Comparison of ENCODE assay signal across 10 cellular contexts in the genomic region with DNA sequence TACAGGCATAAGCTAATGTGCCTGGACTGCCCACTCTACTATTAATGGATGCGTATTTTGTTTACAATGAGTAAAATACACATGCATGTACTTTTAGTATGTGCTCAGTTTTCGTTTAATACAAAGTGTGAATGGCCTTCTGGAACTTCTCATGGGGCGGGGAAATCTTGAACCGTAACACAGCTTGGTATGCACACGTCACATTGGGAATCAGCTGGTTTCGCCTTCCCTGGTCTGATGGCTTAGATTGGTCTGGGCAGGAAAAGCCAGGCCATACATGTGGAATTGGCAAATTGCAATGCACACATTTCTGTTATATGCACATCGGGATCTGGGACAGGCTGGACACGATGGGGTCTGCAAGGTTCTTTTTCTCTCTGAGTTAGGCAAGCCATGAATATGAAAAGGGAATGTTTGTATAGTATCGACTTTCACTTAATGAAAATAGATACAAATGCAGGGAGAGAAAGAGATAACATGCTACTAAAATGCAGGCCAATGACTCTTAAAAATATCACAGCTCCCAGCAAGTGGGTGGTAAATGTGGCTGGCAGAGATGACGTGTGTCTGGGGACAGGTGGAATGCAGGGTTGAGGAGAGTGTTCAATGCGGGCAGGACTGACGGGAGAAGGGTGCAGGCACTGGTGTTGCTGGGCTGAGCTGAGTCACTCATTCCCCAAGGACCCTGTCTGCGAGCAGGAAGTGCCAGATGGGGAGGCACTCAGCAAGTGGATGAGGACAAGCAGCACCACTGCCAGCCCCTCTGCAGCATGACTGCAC.
DNase-seq lines count a peak whose midpoint lies in the region; ATAC-seq and TF ChIP-seq lines count a peak whose summit lies in the region.
"Had no signal": no experiment of that assay in that cellular context is flagged by ENCODE, and none has a peak within 500 bp of the region (broad histone marks: within the 10 kb centered on the region; RNA-seq: fewer than 3 reads in every experiment).

No MANE protein-coding gene starts in this region.

- H3K27me3 Mint-ChIP-seq in stimulated activated naive B cell treated with anti-CD40 and anti-IgM and Interleukin-4, amounts not matched to agents 10 μg/mL and 1 μg/mL and 100 μg/mL, for 72 hours = peaks cover 9 to 12% of the 10 kb centered on the region in 2 donors
- H3K27me3 Mint-ChIP-seq in stimulated activated naive CD8-positive, alpha-beta T cell treated with anti-CD3 and anti-CD28 coated beads, Interleukin-15, amount 100 ng/mL, for 72 hours = no peaks in the 10 kb centered on the region

- no peak overlapping the region for H3K27ac ChIP-seq in tibial artery
- H3K27ac ChIP-seq: 22Rv1 had no signal

- H3K27me3 ChIP-seq in tibial artery = peaks cover 0 to 15% of the 10 kb centered on the region in 2 donors

- intact Hi-C loops in Right ventricle myocardium superior (cut with DNase I) (no loop called here), tibial artery (cut with DNase I; ENCODE audit: low total_unique reads) (no loop called here)

- H3K9me3 Mint-ChIP-seq in stimulated activated naive B cell treated with anti-CD40 and anti-IgM and Interleukin-4, amounts not matched to agents 10 μg/mL and 1 μg/mL and 100 μg/mL, for 72 hours = no peaks in the 10 kb centered on the region
- H3K9me3 Mint-ChIP-seq in stimulated activated naive CD8-positive, alpha-beta T cell treated with anti-CD3 and anti-CD28 coated beads, Interleukin-15, amount 100 ng/mL, for 72 hours = no peaks in the 10 kb centered on the region

- H3K36me3 Mint-ChIP-seq in stimulated activated naive B cell treated with anti-CD40 and anti-IgM and Interleukin-4, amounts not matched to agents 10 μg/mL and 1 μg/mL and 100 μg/mL, for 72 hours = no peaks in the 10 kb centered on the region

- H3K4me1 ChIP-seq in tibial artery = peaks cover 0 to 19% (median 0%) of the 10 kb centered on the region in 4 donors

- H3K4me3 ChIP-seq in tibial artery = no peak overlapping the region

- DNase-seq in DMS79 treated with DMSO at 0.1 percent for 48 hours (lab: John Stamatoyannopoulos, UW) = peak; percentile 2
- DNase-seq in DMS79 (lab: John Stamatoyannopoulos, UW) = no peak
- peak; percentile 56 for DNase-seq in NCI-H69 (lab: John Stamatoyannopoulos, UW)
- DNase-seq in Right ventricle myocardium superior = no peak
- no peak for DNase-seq in stimulated activated naive B cell treated with anti-CD40 and anti-IgM and Interleukin-4, amounts not matched to agents 10 μg/mL and 1 μg/mL and 100 μg/mL, for 72 hours
- DNase-seq in tibial artery = no peak
- no peak for DNase-seq in stimulated activated naive CD8-positive, alpha-beta T cell treated with anti-CD3 and anti-CD28 coated beads, Interleukin-15, amount 100 ng/mL, for 72 hours
- DNase-seq: activated CD4-positive, alpha-beta T cell treated with anti-CD3 and anti-CD28 coated beads, Interleukin-2, amount 50 U/mL, for 4 hours had no signal

- H3K9me3 ChIP-seq in tibial artery = no peaks in the 10 kb centered on the region

- no peak overlapping the region for H3K27ac Mint-ChIP-seq in stimulated activated naive B cell treated with anti-CD40 and anti-IgM and Interleukin-4, amounts not matched to agents 10 μg/mL and 1 μg/mL and 100 μg/mL, for 72 hours
- H3K27ac Mint-ChIP-seq in stimulated activated naive CD8-positive, alpha-beta T cell treated with anti-CD3 and anti-CD28 coated beads, Interleukin-15, amount 100 ng/mL, for 72 hours = no peak overlapping the region

- no peak overlapping the region for H3K4me3 Mint-ChIP-seq in stimulated activated naive B cell treated with anti-CD40 and anti-IgM and Interleukin-4, amounts not matched to agents 10 μg/mL and 1 μg/mL and 100 μg/mL, for 72 hours
- no peak overlapping the region for H3K4me3 Mint-ChIP-seq in stimulated activated naive CD8-positive, alpha-beta T cell treated with anti-CD3 and anti-CD28 coated beads, Interleukin-15, amount 100 ng/mL, for 72 hours

- H3K36me3 ChIP-seq in tibial artery = no peaks in the 10 kb centered on the region

- H3K4me1 Mint-ChIP-seq in stimulated activated naive B cell treated with anti-CD40 and anti-IgM and Interleukin-4, amounts not matched to agents 10 μg/mL and 1 μg/mL and 100 μg/mL, for 72 hours = peaks cover 5 to 9% of the 10 kb centered on the region in 2 donors
- H3K4me1 Mint-ChIP-seq in stimulated activated naive CD8-positive, alpha-beta T cell treated with anti-CD3 and anti-CD28 coated beads, Interleukin-15, amount 100 ng/mL, for 72 hours = no peaks in the 10 kb centered on the region

- TF ChIP-seq CTCF in tibial artery (IDR thresholded peaks at IDR 0.05) = no peak

- ATAC-seq in Right ventricle myocardium superior (ENCODE audit: poor library complexity) (peak; percentile 65), GM18870 (IDR thresholded peaks at IDR 0.05; ENCODE audit: unreplicated experiment) (no peak)
- peak; percentile 35 to 75 for ATAC-seq in stimulated activated naive B cell treated with anti-CD40 and anti-IgM and Interleukin-4, amounts not matched to agents 10 μg/mL and 1 μg/mL and 100 μg/mL, for 72 hours (replicated peaks)
- no peak for ATAC-seq in stimulated activated naive CD8-positive, alpha-beta T cell treated with anti-CD3 and anti-CD28 coated beads, Interleukin-15, amount 100 ng/mL, for 72 hours

Comparison
In these comparisons a context has a peak if more than half of its experiments do, and no peak if none do; other contexts are left out.
1. DNase-seq: peak in DMS79 treated with DMSO at 0.1 percent for 48 hours (single experiment) and NCI-H69 (single experiment); none in DMS79 (single experiment), Right ventricle myocardium superior (single experiment), stimulated activated naive B cell treated with anti-CD40 and anti-IgM and Interleukin-4, amounts not matched to agents 10 μg/mL and 1 μg/mL and 100 μg/mL, for 72 hours (single experiment), tibial artery (0 of 2) and stimulated activated naive CD8-positive, alpha-beta T cell treated with anti-CD3 and anti-CD28 coated beads, Interleukin-15, amount 100 ng/mL, for 72 hours (0 of 2).
2. ATAC-seq: peak in Right ventricle myocardium superior (single experiment) and stimulated activated naive B cell treated with anti-CD40 and anti-IgM and Interleukin-4, amounts not matched to agents 10 μg/mL and 1 μg/mL and 100 μg/mL, for 72 hours (2 of 2); none in GM18870 (single experiment) and stimulated activated naive CD8-positive, alpha-beta T cell treated with anti-CD3 and anti-CD28 coated beads, Interleukin-15, amount 100 ng/mL, for 72 hours (single experiment).